ENCODE assay signal across 17 cellular contexts in genomic region chr13:34172048-34172447, GRCh38.
"Had no signal": no experiment of that assay in that cellular context is flagged by ENCODE, and none has a peak within 500 bp of the region (broad histone marks: within the 10 kb centered on the region; RNA-seq: fewer than 3 reads in every experiment).

No MANE protein-coding gene starts in this region.

- H3K4me3 ChIP-seq: upper lobe of left lung had no signal

- H3K27ac ChIP-seq: epithelial cell of prostate, upper lobe of left lung had no signal

- H3K4me1 ChIP-seq: upper lobe of left lung had no signal

- H3K36me3 ChIP-seq: upper lobe of left lung had no signal

- H3K9me3 ChIP-seq: upper lobe of left lung had no signal

- DNase-seq: activated CD4-positive, alpha-beta T cell treated with anti-CD3 and anti-CD28 coated beads, Interleukin-2, amount 10 ng/mL, durations not matched to agents 24 days and 14 days; activated CD8-positive, alpha-beta memory T cell treated with anti-CD3 and anti-CD28 coated beads, Interleukin-2, amount 50 U/mL, for 48 hours; activated CD8-positive, alpha-beta T cell treated with anti-CD3 and anti-CD28 coated beads, Interleukin-2, amount 10 ng/mL, durations not matched to agents 7 days and 5 days; activated gamma-delta T cell; activated naive CD8-positive, alpha-beta T cell treated with anti-CD3 and anti-CD28 coated beads for 36 hours; activated T-cell treated with anti-CD3 and anti-CD28 coated beads, Interleukin-2, amount 50 U/mL, for 72 hours; cerebellar nuclear complex; dermis blood vessel endothelial cell; effector memory CD8-positive, alpha-beta T cell; hippocampal formation; kidney glomerular epithelial cell; nephron progenitor cell; occipital lobe; small intestine; T-helper 2 cell; upper lobe of left lung had no signal

- H3K27me3 ChIP-seq: upper lobe of left lung had no signal

- FAIRE-seq: small intestine had no signal
